In the genomic region with DNA sequence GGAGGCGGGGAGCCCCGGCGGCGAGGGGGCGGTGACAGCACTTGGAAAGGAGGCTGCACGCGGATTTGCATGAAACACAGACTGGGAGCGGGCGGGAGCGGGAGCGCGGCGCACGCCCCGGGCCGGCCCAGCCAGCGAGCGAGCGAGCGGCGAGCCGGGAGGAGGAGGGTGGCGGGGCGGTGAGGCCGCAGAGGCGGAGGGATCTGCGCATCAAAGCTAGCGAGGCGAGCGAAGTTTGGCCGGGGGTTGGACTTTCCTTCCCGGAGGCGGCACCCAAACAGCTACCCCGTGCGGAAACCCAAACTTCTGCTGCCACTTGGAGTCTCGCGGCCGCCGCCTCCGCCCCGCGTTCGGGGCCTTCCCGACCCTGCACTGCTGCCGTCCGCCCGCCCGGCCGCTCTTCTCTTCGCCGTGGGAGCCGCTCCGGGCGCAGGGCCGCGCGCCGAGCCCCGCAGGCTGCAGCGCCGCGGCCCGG, we compare ENCODE assay signal across 1 cellular context.
A peak's percentile ranks its signal among the peaks of the same experiment; 100 is the strongest.
TF ChIP-seq lines count a peak whose summit lies in the region.

A gene (plus strand): TSS at position 72 of the 475 bp plus-strand sequence. CDS start 553 bp downstream, outside the sequence.

TF ChIP-seq in HepG2, 621 proteins besides CTCF, POLR2A, EP300 and RAD21 (continued from another document and continues in another):
- peak; percentile 16; the same call in 1 of the 2 replicates for TF ChIP-seq CBFB (CRISPR knock-in tag; IDR thresholded peaks at IDR 0.05)
- TF ChIP-seq, protein P1, sequence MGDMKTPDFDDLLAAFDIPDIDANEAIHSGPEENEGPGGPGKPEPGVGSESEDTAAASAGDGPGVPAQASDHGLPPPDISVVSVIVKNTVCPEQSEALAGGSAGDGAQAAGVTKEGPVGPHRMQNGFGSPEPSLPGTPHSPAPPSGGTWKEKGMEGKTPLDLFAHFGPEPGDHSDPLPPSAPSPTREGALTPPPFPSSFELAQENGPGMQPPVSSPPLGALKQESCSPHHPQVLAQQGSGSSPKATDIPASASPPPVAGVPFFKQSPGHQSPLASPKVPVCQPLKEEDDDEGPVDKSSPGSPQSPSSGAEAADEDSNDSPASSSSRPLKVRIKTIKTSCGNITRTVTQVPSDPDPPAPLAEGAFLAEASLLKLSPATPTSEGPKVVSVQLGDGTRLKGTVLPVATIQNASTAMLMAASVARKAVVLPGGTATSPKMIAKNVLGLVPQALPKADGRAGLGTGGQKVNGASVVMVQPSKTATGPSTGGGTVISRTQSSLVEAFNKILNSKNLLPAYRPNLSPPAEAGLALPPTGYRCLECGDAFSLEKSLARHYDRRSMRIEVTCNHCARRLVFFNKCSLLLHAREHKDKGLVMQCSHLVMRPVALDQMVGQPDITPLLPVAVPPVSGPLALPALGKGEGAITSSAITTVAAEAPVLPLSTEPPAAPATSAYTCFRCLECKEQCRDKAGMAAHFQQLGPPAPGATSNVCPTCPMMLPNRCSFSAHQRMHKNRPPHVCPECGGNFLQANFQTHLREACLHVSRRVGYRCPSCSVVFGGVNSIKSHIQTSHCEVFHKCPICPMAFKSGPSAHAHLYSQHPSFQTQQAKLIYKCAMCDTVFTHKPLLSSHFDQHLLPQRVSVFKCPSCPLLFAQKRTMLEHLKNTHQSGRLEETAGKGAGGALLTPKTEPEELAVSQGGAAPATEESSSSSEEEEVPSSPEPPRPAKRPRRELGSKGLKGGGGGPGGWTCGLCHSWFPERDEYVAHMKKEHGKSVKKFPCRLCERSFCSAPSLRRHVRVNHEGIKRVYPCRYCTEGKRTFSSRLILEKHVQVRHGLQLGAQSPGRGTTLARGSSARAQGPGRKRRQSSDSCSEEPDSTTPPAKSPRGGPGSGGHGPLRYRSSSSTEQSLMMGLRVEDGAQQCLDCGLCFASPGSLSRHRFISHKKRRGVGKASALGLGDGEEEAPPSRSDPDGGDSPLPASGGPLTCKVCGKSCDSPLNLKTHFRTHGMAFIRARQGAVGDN (CRISPR knock-in tag; IDR thresholded peaks at IDR 0.05): peak; percentile 69
- TF ChIP-seq TCF7 (IDR thresholded peaks at IDR 0.05; ENCODE audit: low read depth): peak; percentile 45; the same call in 1 of the 2 replicates
- TF ChIP-seq YEATS4 (CRISPR knock-in tag; IDR thresholded peaks at IDR 0.05; ENCODE audit: borderline replicate concordance): 0 out of 2 replicates have a peak, but pooled peaks have one; percentile 23
- TF ChIP-seq RELA (CRISPR knock-in tag; IDR thresholded peaks at IDR 0.05): peak; percentile 26; the same call in 1 of the 2 replicates
- TF ChIP-seq ZNF615 (CRISPR knock-in tag; IDR thresholded peaks at IDR 0.05; ENCODE audit: borderline replicate concordance): no peak
- TF ChIP-seq, protein P2, sequence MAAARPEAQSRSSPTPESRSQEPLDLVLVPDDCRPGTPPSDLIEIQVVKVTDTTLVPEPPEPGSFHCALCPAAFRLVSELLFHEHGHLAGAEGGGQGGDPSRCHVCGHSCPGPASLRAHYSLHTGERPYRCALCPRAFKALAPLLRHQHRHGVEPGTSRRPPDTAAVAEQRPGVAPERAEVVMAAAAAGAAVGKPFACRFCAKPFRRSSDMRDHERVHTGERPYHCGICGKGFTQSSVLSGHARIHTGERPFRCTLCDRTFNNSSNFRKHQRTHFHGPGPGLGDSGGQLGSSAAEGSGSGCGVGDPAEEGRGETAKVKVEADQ (CRISPR knock-in tag; IDR thresholded peaks at IDR 0.05; ENCODE audit: borderline replicate concordance): 0 out of 2 replicates have a peak, but pooled peaks have one; percentile 63
- TF ChIP-seq SOX13 (IDR thresholded peaks at IDR 0.05): no peak
- peak in 1 of 2 experiments; percentile 27; a peak in 1 of 4 replicates for TF ChIP-seq SOX13 (CRISPR knock-in tag; conservative IDR thresholded peaks at IDR 0.05 in 1 of 2, IDR thresholded peaks at IDR 0.05 in 1 of 2)
- 0 out of 2 replicates have a peak, but pooled peaks have one; percentile 33 for TF ChIP-seq ZC3H13 (CRISPR knock-in tag; IDR thresholded peaks at IDR 0.05)
- peak; percentile 10 for TF ChIP-seq YY1 (IDR thresholded peaks at IDR 0.05; ENCODE audit: insufficient read depth, insufficient replicate concordance, low read depth, low read length)
- TF ChIP-seq MXD4 (CRISPR knock-in tag; IDR thresholded peaks at IDR 0.05): peak; percentile 54; the same call in 1 of the 2 replicates
- TF ChIP-seq ZNF432 (CRISPR knock-in tag; IDR thresholded peaks at IDR 0.05; ENCODE audit: borderline replicate concordance): no peak
- 0 out of 2 replicates have a peak, but pooled peaks have one; percentile 52 for TF ChIP-seq ARNT2 (CRISPR knock-in tag; IDR thresholded peaks at IDR 0.05; ENCODE audit: low read depth)
- TF ChIP-seq ZNF629 (CRISPR knock-in tag; conservative IDR thresholded peaks at IDR 0.05): no peak
- 0 out of 2 replicates have a peak, but pooled peaks have one; percentile 27 for TF ChIP-seq ZSCAN25 (CRISPR knock-in tag; IDR thresholded peaks at IDR 0.05)
- TF ChIP-seq ZNF670 (CRISPR knock-in tag; IDR thresholded peaks at IDR 0.05; ENCODE audit: borderline replicate concordance): no peak
- TF ChIP-seq, protein P3, sequence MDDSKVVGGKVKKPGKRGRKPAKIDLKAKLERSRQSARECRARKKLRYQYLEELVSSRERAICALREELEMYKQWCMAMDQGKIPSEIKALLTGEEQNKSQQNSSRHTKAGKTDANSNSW (CRISPR knock-in tag; IDR thresholded peaks at IDR 0.05; ENCODE audit: borderline replicate concordance): peak; percentile 36; the same call in 1 of the 2 replicates
- TF ChIP-seq KMT2A (CRISPR knock-in tag; IDR thresholded peaks at IDR 0.05): no peak; the same call in 1 of the 2 replicates
- TF ChIP-seq, protein P4, sequence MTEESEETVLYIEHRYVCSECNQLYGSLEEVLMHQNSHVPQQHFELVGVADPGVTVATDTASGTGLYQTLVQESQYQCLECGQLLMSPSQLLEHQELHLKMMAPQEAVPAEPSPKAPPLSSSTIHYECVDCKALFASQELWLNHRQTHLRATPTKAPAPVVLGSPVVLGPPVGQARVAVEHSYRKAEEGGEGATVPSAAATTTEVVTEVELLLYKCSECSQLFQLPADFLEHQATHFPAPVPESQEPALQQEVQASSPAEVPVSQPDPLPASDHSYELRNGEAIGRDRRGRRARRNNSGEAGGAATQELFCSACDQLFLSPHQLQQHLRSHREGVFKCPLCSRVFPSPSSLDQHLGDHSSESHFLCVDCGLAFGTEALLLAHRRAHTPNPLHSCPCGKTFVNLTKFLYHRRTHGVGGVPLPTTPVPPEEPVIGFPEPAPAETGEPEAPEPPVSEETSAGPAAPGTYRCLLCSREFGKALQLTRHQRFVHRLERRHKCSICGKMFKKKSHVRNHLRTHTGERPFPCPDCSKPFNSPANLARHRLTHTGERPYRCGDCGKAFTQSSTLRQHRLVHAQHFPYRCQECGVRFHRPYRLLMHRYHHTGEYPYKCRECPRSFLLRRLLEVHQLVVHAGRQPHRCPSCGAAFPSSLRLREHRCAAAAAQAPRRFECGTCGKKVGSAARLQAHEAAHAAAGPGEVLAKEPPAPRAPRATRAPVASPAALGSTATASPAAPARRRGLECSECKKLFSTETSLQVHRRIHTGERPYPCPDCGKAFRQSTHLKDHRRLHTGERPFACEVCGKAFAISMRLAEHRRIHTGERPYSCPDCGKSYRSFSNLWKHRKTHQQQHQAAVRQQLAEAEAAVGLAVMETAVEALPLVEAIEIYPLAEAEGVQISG (CRISPR knock-in tag; IDR thresholded peaks at IDR 0.05): 0 out of 2 replicates have a peak, but pooled peaks have one; percentile 3
- TF ChIP-seq ZNF20 (CRISPR knock-in tag; IDR thresholded peaks at IDR 0.05): 0 out of 2 replicates have a peak, but pooled peaks have one; percentile 19
- TF ChIP-seq RBFOX2 (IDR thresholded peaks at IDR 0.05; ENCODE audit: low read depth, low read length): peak; percentile 81
- TF ChIP-seq TAF1 (CRISPR knock-in tag; IDR thresholded peaks at IDR 0.05): peak; percentile 49; the same call in 1 of the 2 replicates
- 0 out of 2 replicates have a peak, but pooled peaks have one; percentile 25 for TF ChIP-seq KLF6 (CRISPR knock-in tag; IDR thresholded peaks at IDR 0.05)
- TF ChIP-seq ZNF790 (CRISPR knock-in tag; IDR thresholded peaks at IDR 0.05; ENCODE audit: borderline replicate concordance): 0 out of 2 replicates have a peak, but pooled peaks have one; percentile 19
- TF ChIP-seq POLR2G (IDR thresholded peaks at IDR 0.05; ENCODE audit: low read depth, low read length): peak; percentile 59; the same call in 1 of the 2 replicates
- TF ChIP-seq ZNF451 (CRISPR knock-in tag; IDR thresholded peaks at IDR 0.05): peak; percentile 60; the same call in 1 of the 2 replicates
- 0 out of 3 replicates have a peak, but pooled peaks have one; percentile 69 for TF ChIP-seq MXI1 (IDR thresholded peaks at IDR 0.05; ENCODE audit: borderline replicate concordance, low read depth, low read length)
- TF ChIP-seq ZNF776 (CRISPR knock-in tag; IDR thresholded peaks at IDR 0.05): peak; percentile 1; the same call in 1 of the 2 replicates
- TF ChIP-seq, protein P5, sequence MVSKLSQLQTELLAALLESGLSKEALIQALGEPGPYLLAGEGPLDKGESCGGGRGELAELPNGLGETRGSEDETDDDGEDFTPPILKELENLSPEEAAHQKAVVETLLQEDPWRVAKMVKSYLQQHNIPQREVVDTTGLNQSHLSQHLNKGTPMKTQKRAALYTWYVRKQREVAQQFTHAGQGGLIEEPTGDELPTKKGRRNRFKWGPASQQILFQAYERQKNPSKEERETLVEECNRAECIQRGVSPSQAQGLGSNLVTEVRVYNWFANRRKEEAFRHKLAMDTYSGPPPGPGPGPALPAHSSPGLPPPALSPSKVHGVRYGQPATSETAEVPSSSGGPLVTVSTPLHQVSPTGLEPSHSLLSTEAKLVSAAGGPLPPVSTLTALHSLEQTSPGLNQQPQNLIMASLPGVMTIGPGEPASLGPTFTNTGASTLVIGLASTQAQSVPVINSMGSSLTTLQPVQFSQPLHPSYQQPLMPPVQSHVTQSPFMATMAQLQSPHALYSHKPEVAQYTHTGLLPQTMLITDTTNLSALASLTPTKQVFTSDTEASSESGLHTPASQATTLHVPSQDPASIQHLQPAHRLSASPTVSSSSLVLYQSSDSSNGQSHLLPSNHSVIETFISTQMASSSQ (IDR thresholded peaks at IDR 0.05; ENCODE audit: low read depth): no peak
- TF ChIP-seq, protein P5 (CRISPR knock-in tag; IDR thresholded peaks at IDR 0.05; ENCODE audit: borderline replicate concordance): peak; percentile 77
- peak; percentile 21; the same call in 1 of the 2 replicates for TF ChIP-seq ZNF543 (CRISPR knock-in tag; IDR thresholded peaks at IDR 0.05)
- TF ChIP-seq ATF7-NPFF (CRISPR knock-in tag; IDR thresholded peaks at IDR 0.05; ENCODE audit: low read depth): 0 out of 2 replicates have a peak, but pooled peaks have one; percentile 50
- TF ChIP-seq, protein P6, sequence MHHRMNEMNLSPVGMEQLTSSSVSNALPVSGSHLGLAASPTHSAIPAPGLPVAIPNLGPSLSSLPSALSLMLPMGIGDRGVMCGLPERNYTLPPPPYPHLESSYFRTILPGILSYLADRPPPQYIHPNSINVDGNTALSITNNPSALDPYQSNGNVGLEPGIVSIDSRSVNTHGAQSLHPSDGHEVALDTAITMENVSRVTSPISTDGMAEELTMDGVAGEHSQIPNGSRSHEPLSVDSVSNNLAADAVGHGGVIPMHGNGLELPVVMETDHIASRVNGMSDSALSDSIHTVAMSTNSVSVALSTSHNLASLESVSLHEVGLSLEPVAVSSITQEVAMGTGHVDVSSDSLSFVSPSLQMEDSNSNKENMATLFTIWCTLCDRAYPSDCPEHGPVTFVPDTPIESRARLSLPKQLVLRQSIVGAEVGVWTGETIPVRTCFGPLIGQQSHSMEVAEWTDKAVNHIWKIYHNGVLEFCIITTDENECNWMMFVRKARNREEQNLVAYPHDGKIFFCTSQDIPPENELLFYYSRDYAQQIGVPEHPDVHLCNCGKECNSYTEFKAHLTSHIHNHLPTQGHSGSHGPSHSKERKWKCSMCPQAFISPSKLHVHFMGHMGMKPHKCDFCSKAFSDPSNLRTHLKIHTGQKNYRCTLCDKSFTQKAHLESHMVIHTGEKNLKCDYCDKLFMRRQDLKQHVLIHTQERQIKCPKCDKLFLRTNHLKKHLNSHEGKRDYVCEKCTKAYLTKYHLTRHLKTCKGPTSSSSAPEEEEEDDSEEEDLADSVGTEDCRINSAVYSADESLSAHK (CRISPR knock-in tag; IDR thresholded peaks at IDR 0.05; ENCODE audit: borderline replicate concordance): no peak
- TF ChIP-seq CHD2 (IDR thresholded peaks at IDR 0.05; ENCODE audit: low read depth, low read length): peak; percentile 45; the same call in 1 of the 2 replicates
- TF ChIP-seq KDM2A (CRISPR knock-in tag; IDR thresholded peaks at IDR 0.05; ENCODE audit: borderline replicate concordance, low read depth): 0 out of 2 replicates have a peak, but pooled peaks have one; percentile 7
- TF ChIP-seq, protein P7, sequence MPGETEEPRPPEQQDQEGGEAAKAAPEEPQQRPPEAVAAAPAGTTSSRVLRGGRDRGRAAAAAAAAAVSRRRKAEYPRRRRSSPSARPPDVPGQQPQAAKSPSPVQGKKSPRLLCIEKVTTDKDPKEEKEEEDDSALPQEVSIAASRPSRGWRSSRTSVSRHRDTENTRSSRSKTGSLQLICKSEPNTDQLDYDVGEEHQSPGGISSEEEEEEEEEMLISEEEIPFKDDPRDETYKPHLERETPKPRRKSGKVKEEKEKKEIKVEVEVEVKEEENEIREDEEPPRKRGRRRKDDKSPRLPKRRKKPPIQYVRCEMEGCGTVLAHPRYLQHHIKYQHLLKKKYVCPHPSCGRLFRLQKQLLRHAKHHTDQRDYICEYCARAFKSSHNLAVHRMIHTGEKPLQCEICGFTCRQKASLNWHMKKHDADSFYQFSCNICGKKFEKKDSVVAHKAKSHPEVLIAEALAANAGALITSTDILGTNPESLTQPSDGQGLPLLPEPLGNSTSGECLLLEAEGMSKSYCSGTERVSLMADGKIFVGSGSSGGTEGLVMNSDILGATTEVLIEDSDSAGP (CRISPR knock-in tag; IDR thresholded peaks at IDR 0.05; ENCODE audit: borderline replicate concordance): peak; percentile 35; the same call in 1 of the 2 replicates
- TF ChIP-seq SCMH1 (CRISPR knock-in tag; IDR thresholded peaks at IDR 0.05; ENCODE audit: borderline replicate concordance): no peak
- TF ChIP-seq ZBTB38 (CRISPR knock-in tag; IDR thresholded peaks at IDR 0.05): peak; percentile 52; the same call in 1 of the 2 replicates
- 0 out of 2 replicates have a peak, but pooled peaks have one; percentile 2 for TF ChIP-seq CHCHD3 (CRISPR knock-in tag; IDR thresholded peaks at IDR 0.05)
- peak; percentile 64 for TF ChIP-seq HNRNPLL (IDR thresholded peaks at IDR 0.05; ENCODE audit: low read depth, low read length, poor library complexity, severe bottlenecking)
- 0 out of 2 replicates have a peak, but pooled peaks have one; percentile 10 for TF ChIP-seq MED13 (CRISPR knock-in tag; IDR thresholded peaks at IDR 0.05)
